Comparison of ENCODE assay signal across 15 cellular contexts in the genomic region with DNA sequence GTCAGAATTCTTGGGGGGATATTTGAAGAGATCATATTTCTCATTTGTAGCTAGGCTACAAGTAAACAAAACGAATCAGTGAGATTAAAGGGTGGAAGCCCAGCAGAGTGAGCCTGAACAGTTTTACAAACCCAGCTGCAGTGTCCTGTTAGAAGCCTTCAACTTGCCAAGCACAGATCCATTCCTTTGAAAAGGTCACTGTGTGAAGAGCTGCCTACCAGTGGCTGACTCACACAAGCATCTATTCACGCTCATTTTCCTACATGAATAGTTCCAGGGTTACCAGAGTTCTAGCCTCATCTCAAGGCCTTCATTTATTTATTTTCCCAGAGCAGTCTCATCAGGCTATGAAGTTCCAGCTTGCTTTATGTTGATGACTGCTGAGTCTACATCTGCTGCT. TPM values are rescaled to one million over a fixed set of nuclear protein-coding genes. Genes with fewer than 3 reads are reported as not detected.
DNase-seq lines count a peak whose midpoint lies in the region; ATAC-seq and TF ChIP-seq lines count a peak whose summit lies in the region.
"Had no signal": no experiment of that assay in that cellular context is flagged by ENCODE, and none has a peak within 500 bp of the region (broad histone marks: within the 10 kb centered on the region; RNA-seq: fewer than 3 reads in every experiment).

No MANE protein-coding gene starts in this region.

- H3K4me3 ChIP-seq in left ventricle myocardium inferior: no peak overlapping the region
- no peak overlapping the region for H3K4me3 ChIP-seq in retinal pigment epithelial cell (ENCODE audit: low read length)
- H3K4me3 ChIP-seq in upper lobe of right lung: no peak overlapping the region
- H3K4me3 ChIP-seq: coronary artery, thyroid gland had no signal

- H3K36me3 ChIP-seq in left ventricle myocardium inferior (no peaks in the 10 kb centered on the region), upper lobe of right lung (no peaks in the 10 kb centered on the region)
- H3K36me3 ChIP-seq: thyroid gland had no signal

- intact Hi-C loops in left ventricle myocardium inferior (cut with micrococcal nuclease): no loop called here
- intact Hi-C loops in upper lobe of right lung (cut with DNase I): no loop called here

- peak; percentile 25 for DNase-seq in GM04504 (ENCODE audit: low read depth)
- DNase-seq in left ventricle myocardium inferior: no peak
- DNase-seq in retinal pigment epithelial cell (ENCODE audit: low read depth): peak; percentile 78
- DNase-seq in glomerular visceral epithelial cell (ENCODE audit: extremely low spot score): no peak
- DNase-seq in CD1c-positive myeloid dendritic cell (ENCODE audit: extremely low spot score): no peak
- no peak for DNase-seq in upper lobe of right lung
- DNase-seq: activated T-cell treated with anti-CD3 and anti-CD28 coated beads, Interleukin-2, amount 50 U/mL, for 4 hours; DMS153; NCI-H1048; thyroid gland had no signal

- peak overlapping the region; percentile 45 for H3K27ac ChIP-seq in angular gyrus (ENCODE audit: low read depth, low read length)
- peak overlapping the region; percentile 83 for H3K27ac ChIP-seq in left ventricle myocardium inferior (replicated peaks)
- H3K27ac ChIP-seq in upper lobe of right lung: no peak overlapping the region
- H3K27ac ChIP-seq: coronary artery, thyroid gland had no signal

- TF ChIP-seq CTCF in left ventricle myocardium inferior (IDR thresholded peaks at IDR 0.05; ENCODE audit: borderline replicate concordance) (no peak), retinal pigment epithelial cell (conservative IDR thresholded peaks at IDR 0.05; ENCODE audit: low read depth, low read length) (no peak), upper lobe of right lung (IDR thresholded peaks at IDR 0.05) (no peak)

- H3K9me3 ChIP-seq in left ventricle myocardium inferior (replicated peaks) (no peaks in the 10 kb centered on the region), upper lobe of right lung (no peaks in the 10 kb centered on the region)
- H3K9me3 ChIP-seq: thyroid gland had no signal

- no peak for ATAC-seq in GM21367 (IDR thresholded peaks at IDR 0.05; ENCODE audit: unreplicated experiment)
- ATAC-seq in upper lobe of right lung: no peak
- ATAC-seq: activated T-cell treated with anti-CD3 and anti-CD28 coated beads, Interleukin-2, amount 50 U/mL, for 4 hours had no signal

- no peaks in the 10 kb centered on the region for H3K27me3 ChIP-seq in left ventricle myocardium inferior (ENCODE audit: low read depth)
- no peaks in the 10 kb centered on the region for H3K27me3 ChIP-seq in upper lobe of right lung
- H3K27me3 ChIP-seq: thyroid gland had no signal

- H3K4me1 ChIP-seq in left ventricle myocardium inferior (peaks cover 82% of the 10 kb centered on the region), upper lobe of right lung (no peaks in the 10 kb centered on the region)

RNA-seq across cellular contexts. Expression of gene MLIP, which starts 25.7 kb away (rescaled TPM):
- total RNA-seq in left ventricle myocardium inferior (397 TPM), upper lobe of right lung (0.20 TPM)
- total RNA-seq: activated T-cell treated with anti-CD3 and anti-CD28 coated beads, Interleukin-2, amount 50 U/mL, for 4 hours; H1; OCI-LY7 had no signal

Comparison
In these comparisons a context has a peak if more than half of its experiments do, and no peak if none do; other contexts are left out.
1. DNase-seq: peak in GM04504 (single experiment) and retinal pigment epithelial cell (single experiment); none in left ventricle myocardium inferior (single experiment), glomerular visceral epithelial cell (single experiment), CD1c-positive myeloid dendritic cell (single experiment) and upper lobe of right lung (single experiment).
2. RNA of gene MLIP, which starts 25.7 kb away (total RNA-seq): 397 TPM in left ventricle myocardium inferior (single experiment); 0.20 TPM in upper lobe of right lung (single experiment); every median in the first group is over 100 times any median in the second.